ENCODE assay signal across 1 cellular context in genomic region chr19:52196256-52196967, GRCh38.
TF ChIP-seq lines count a peak whose summit lies in the region.

No MANE protein-coding gene starts in this region.

TF ChIP-seq in GM12878, 131 proteins besides CTCF, POLR2A, EP300 and RAD21:
- TF ChIP-seq MTA2 (IDR thresholded peaks at IDR 0.05; ENCODE audit: low read depth) = no peak
- no peak for TF ChIP-seq YBX1 (IDR thresholded peaks at IDR 0.05)
- TF ChIP-seq POLR2AphosphoS5 (IDR thresholded peaks at IDR 0.05; ENCODE audit: low read length) = peak; percentile 55; the same call in 1 of the 2 replicates
- TF ChIP-seq NFYA (IDR thresholded peaks at IDR 0.05; ENCODE audit: borderline replicate concordance, low read depth, low read length) = no peak
- no peak for TF ChIP-seq FOXM1 (IDR thresholded peaks at IDR 0.05; ENCODE audit: low read depth, low read length)
- no peak for TF ChIP-seq MTA3 (IDR thresholded peaks at IDR 0.05; ENCODE audit: borderline replicate concordance, low read length)
